Comparison of ENCODE assay signal across 1 cellular context in the genomic region with DNA sequence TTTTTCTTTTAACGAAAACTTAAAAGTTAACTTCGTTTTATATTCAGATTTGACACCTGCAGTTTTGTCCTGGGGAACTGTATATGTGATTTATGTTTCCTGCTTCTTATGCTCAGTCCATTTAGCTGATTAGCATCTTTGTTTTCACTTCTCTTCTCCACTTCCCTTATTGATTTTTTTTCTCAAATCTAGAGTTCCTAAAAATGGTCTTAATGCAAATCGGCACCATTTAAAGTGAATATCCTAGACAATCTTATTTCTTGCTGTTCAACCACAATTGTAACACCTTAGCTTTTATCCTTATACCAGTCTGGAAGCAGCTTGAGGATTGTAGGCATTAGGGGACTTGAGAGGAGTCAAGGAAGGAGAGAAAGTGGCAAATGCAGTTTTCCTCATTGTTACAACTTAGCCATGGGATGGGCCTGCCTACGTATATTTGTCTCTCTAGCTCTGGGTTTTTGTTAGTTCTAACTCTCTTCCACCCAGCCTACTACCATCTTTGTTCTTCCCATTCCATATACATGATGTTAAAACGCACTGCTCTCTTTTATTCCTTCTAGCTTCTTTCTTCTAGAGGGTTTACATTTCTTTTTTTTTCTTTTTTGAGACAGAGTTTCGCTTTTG.
A peak's percentile ranks its signal among the peaks of the same experiment; 100 is the strongest.
TF ChIP-seq lines count a peak whose summit lies in the region.

No MANE protein-coding gene starts in this region.

TF ChIP-seq in K562, 482 proteins besides CTCF, POLR2A, EP300 and RAD21 (continues in another document):
- TF ChIP-seq ARID1B (IDR thresholded peaks at IDR 0.05) (no peak), MEIS2 (IDR thresholded peaks at IDR 0.05; ENCODE audit: partially characterized antibody) (peak; percentile 84), LEF1 (IDR thresholded peaks at IDR 0.05) (no peak), CEBPZ (IDR thresholded peaks at IDR 0.05; ENCODE audit: borderline replicate concordance, low read depth, low read length) (no peak), CSDE1 (IDR thresholded peaks at IDR 0.05) (no peak), KHSRP (IDR thresholded peaks at IDR 0.05) (no peak), NCOA2 (IDR thresholded peaks at IDR 0.05; ENCODE audit: partially characterized antibody in 2 of 2) (no peak), ZNF696 (CRISPR knock-in tag; conservative IDR thresholded peaks at IDR 0.05) (no peak), NUFIP1 (IDR thresholded peaks at IDR 0.05; ENCODE audit: partially characterized antibody) (no peak), E2F5 (CRISPR knock-in tag; IDR thresholded peaks at IDR 0.05) (no peak), ZNF12 (CRISPR knock-in tag; IDR thresholded peaks at IDR 0.05) (no peak), EWSR1 (IDR thresholded peaks at IDR 0.05; ENCODE audit: borderline replicate concordance, low read depth, partially characterized antibody) (no peak), SPI1 (IDR thresholded peaks at IDR 0.05; ENCODE audit: borderline replicate concordance, low read depth, low read length) (peak; percentile 71; the same call in 1 of the 2 replicates), RBM39 (optimal IDR thresholded peaks at IDR 0.05; ENCODE audit: low read depth, low read length) (no peak), PPARD (CRISPR knock-in tag; IDR thresholded peaks at IDR 0.05) (no peak), ZBED1 (IDR thresholded peaks at IDR 0.05) (no peak), DIDO1 (tag; IDR thresholded peaks at IDR 0.05; ENCODE audit: low read depth) (no peak), FOXA3 (CRISPR knock-in tag; conservative IDR thresholded peaks at IDR 0.05 in 1 of 2, IDR thresholded peaks at IDR 0.05 in 1 of 2) (0 out of 4 replicates have a peak, but pooled peaks of 1 of the 2 experiments have one; percentile 19), MTA3 (IDR thresholded peaks at IDR 0.05; ENCODE audit: borderline replicate concordance) (no peak), YBX1 (IDR thresholded peaks at IDR 0.05) (no peak), ZNF165 (CRISPR knock-in tag; IDR thresholded peaks at IDR 0.05; ENCODE audit: borderline replicate concordance) (no peak), ATF4 (CRISPR knock-in tag; IDR thresholded peaks at IDR 0.05) (no peak), ZNF282 (CRISPR knock-in tag; IDR thresholded peaks at IDR 0.05) (no peak), ZNF174 (CRISPR knock-in tag; IDR thresholded peaks at IDR 0.05) (no peak), COPS2 (conservative IDR thresholded peaks at IDR 0.05) (no peak), ZFP1 (CRISPR knock-in tag; IDR thresholded peaks at IDR 0.05) (no peak), TCFL5 (CRISPR knock-in tag; conservative IDR thresholded peaks at IDR 0.05) (no peak), E2F3 (CRISPR knock-in tag; IDR thresholded peaks at IDR 0.05) (no peak), PBX2 (CRISPR knock-in tag; IDR thresholded peaks at IDR 0.05; ENCODE audit: low read depth) (no peak), PBX2 (tag; conservative IDR thresholded peaks at IDR 0.05; ENCODE audit: low read depth) (peak; percentile 67), XRCC3 (IDR thresholded peaks at IDR 0.05) (no peak)
- TF ChIP-seq, protein P1, sequence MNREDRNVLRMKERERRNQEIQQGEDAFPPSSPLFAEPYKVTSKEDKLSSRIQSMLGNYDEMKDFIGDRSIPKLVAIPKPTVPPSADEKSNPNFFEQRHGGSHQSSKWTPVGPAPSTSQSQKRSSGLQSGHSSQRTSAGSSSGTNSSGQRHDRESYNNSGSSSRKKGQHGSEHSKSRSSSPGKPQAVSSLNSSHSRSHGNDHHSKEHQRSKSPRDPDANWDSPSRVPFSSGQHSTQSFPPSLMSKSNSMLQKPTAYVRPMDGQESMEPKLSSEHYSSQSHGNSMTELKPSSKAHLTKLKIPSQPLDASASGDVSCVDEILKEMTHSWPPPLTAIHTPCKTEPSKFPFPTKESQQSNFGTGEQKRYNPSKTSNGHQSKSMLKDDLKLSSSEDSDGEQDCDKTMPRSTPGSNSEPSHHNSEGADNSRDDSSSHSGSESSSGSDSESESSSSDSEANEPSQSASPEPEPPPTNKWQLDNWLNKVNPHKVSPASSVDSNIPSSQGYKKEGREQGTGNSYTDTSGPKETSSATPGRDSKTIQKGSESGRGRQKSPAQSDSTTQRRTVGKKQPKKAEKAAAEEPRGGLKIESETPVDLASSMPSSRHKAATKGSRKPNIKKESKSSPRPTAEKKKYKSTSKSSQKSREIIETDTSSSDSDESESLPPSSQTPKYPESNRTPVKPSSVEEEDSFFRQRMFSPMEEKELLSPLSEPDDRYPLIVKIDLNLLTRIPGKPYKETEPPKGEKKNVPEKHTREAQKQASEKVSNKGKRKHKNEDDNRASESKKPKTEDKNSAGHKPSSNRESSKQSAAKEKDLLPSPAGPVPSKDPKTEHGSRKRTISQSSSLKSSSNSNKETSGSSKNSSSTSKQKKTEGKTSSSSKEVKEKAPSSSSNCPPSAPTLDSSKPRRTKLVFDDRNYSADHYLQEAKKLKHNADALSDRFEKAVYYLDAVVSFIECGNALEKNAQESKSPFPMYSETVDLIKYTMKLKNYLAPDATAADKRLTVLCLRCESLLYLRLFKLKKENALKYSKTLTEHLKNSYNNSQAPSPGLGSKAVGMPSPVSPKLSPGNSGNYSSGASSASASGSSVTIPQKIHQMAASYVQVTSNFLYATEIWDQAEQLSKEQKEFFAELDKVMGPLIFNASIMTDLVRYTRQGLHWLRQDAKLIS (CRISPR knock-in tag; IDR thresholded peaks at IDR 0.05), result no peak
- TF ChIP-seq, protein P2, sequence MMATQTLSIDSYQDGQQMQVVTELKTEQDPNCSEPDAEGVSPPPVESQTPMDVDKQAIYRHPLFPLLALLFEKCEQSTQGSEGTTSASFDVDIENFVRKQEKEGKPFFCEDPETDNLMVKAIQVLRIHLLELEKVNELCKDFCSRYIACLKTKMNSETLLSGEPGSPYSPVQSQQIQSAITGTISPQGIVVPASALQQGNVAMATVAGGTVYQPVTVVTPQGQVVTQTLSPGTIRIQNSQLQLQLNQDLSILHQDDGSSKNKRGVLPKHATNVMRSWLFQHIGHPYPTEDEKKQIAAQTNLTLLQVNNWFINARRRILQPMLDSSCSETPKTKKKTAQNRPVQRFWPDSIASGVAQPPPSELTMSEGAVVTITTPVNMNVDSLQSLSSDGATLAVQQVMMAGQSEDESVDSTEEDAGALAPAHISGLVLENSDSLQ (IDR thresholded peaks at IDR 0.05), result peak; percentile 65; the same call in 1 of the 2 replicates
- TF ChIP-seq, protein P3, sequence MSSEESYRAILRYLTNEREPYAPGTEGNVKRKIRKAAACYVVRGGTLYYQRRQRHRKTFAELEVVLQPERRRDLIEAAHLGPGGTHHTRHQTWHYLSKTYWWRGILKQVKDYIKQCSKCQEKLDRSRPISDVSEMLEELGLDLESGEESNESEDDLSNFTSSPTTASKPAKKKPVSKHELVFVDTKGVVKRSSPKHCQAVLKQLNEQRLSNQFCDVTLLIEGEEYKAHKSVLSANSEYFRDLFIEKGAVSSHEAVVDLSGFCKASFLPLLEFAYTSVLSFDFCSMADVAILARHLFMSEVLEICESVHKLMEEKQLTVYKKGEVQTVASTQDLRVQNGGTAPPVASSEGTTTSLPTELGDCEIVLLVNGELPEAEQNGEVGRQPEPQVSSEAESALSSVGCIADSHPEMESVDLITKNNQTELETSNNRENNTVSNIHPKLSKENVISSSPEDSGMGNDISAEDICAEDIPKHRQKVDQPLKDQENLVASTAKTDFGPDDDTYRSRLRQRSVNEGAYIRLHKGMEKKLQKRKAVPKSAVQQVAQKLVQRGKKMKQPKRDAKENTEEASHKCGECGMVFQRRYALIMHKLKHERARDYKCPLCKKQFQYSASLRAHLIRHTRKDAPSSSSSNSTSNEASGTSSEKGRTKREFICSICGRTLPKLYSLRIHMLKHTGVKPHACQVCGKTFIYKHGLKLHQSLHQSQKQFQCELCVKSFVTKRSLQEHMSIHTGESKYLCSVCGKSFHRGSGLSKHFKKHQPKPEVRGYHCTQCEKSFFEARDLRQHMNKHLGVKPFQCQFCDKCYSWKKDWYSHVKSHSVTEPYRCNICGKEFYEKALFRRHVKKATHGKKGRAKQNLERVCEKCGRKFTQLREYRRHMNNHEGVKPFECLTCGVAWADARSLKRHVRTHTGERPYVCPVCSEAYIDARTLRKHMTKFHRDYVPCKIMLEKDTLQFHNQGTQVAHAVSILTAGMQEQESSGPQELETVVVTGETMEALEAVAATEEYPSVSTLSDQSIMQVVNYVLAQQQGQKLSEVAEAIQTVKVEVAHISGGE (CRISPR knock-in tag; IDR thresholded peaks at IDR 0.05), result no peak
- TF ChIP-seq, protein P4, sequence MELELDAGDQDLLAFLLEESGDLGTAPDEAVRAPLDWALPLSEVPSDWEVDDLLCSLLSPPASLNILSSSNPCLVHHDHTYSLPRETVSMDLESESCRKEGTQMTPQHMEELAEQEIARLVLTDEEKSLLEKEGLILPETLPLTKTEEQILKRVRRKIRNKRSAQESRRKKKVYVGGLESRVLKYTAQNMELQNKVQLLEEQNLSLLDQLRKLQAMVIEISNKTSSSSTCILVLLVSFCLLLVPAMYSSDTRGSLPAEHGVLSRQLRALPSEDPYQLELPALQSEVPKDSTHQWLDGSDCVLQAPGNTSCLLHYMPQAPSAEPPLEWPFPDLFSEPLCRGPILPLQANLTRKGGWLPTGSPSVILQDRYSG (tag; conservative IDR thresholded peaks at IDR 0.05; ENCODE audit: low read depth), result no peak
- TF ChIP-seq, protein P5, sequence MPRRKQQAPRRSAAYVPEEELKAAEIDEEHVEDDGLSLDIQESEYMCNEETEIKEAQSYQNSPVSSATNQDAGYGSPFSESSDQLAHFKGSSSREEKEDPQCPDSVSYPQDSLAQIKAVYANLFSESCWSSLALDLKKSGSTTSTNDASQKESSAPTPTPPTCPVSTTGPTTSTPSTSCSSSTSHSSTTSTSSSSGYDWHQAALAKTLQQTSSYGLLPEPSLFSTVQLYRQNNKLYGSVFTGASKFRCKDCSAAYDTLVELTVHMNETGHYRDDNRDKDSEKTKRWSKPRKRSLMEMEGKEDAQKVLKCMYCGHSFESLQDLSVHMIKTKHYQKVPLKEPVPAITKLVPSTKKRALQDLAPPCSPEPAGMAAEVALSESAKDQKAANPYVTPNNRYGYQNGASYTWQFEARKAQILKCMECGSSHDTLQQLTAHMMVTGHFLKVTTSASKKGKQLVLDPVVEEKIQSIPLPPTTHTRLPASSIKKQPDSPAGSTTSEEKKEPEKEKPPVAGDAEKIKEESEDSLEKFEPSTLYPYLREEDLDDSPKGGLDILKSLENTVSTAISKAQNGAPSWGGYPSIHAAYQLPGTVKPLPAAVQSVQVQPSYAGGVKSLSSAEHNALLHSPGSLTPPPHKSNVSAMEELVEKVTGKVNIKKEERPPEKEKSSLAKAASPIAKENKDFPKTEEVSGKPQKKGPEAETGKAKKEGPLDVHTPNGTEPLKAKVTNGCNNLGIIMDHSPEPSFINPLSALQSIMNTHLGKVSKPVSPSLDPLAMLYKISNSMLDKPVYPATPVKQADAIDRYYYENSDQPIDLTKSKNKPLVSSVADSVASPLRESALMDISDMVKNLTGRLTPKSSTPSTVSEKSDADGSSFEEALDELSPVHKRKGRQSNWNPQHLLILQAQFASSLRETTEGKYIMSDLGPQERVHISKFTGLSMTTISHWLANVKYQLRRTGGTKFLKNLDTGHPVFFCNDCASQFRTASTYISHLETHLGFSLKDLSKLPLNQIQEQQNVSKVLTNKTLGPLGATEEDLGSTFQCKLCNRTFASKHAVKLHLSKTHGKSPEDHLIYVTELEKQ (CRISPR knock-in tag; IDR thresholded peaks at IDR 0.05), result no peak
